ENCODE assay signal across 1 cellular context in genomic region chr16:46844771-46845170, GRCh38.
TF ChIP-seq lines count a peak whose summit lies in the region.

No MANE protein-coding gene starts in this region.

TF ChIP-seq in HepG2, 621 proteins besides CTCF, POLR2A, EP300 and RAD21:
- TF ChIP-seq, protein P1, sequence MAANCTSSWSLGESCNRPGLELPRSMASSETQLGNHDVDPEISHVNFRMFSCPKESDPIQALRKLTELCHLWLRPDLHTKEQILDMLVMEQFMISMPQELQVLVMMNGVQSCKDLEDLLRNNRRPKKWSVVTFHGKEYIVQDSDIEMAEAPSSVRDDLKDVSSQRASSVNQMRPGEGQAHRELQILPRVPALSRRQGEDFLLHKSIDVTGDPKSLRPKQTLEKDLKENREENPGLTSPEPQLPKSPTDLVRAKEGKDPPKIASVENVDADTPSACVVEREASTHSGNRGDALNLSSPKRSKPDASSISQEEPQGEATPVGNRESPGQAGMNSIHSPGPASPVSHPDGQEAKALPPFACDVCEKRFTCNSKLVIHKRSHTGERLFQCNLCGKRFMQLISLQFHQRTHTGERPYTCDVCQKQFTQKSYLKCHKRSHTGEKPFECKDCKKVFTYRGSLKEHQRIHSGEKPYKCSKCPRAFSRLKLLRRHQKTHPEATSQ (CRISPR knock-in tag; IDR thresholded peaks at IDR 0.05; ENCODE audit: borderline replicate concordance): no peak
- TF ChIP-seq IKZF5 (CRISPR knock-in tag; IDR thresholded peaks at IDR 0.05): no peak
- TF ChIP-seq, protein P2, sequence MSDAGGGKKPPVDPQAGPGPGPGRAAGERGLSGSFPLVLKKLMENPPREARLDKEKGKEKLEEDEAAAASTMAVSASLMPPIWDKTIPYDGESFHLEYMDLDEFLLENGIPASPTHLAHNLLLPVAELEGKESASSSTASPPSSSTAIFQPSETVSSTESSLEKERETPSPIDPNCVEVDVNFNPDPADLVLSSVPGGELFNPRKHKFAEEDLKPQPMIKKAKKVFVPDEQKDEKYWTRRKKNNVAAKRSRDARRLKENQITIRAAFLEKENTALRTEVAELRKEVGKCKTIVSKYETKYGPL (CRISPR knock-in tag; IDR thresholded peaks at IDR 0.05): no peak
- no peak for TF ChIP-seq ZNF792 (CRISPR knock-in tag; IDR thresholded peaks at IDR 0.05)
